ENCODE assay signal across 7 cellular contexts in the genomic region with DNA sequence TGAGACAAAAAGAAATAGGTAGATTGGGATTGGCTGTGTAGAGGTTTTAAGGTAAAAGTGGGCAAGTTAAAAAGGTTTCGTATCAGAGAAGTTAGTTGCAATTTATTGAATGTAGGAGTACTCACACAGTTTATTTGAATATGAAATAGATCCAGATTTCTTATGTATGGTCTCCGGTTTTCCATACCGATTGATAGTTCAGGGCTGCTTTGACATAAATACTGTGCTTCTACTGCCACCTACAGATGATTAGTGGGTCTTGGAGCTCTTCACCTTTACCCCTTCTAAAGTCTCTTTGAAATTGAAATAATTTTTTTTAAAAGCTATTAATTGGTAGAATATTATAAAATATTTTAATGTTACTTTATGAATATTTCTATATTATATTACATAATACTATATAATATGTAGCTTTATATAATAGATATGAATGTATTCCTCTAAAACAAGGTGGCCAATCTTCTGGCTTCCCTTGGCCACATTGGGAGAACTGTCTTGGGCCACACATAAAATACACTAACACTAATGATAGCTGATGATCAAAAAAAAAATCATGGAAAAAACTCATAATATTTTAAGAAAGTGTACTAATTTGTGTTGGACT. TPM values are rescaled to one million over a fixed set of nuclear protein-coding genes. Genes with fewer than 3 reads are reported as not detected.
DNase-seq lines count a peak whose midpoint lies in the region; ATAC-seq, FAIRE-seq and TF ChIP-seq lines count a peak whose summit lies in the region.

No MANE protein-coding gene starts in this region.

- ATAC-seq in HG02798 (IDR thresholded peaks at IDR 0.05; ENCODE audit: poor library complexity, unreplicated experiment) (peak; percentile 59), GM18511 (IDR thresholded peaks at IDR 0.05; ENCODE audit: unreplicated experiment) (no peak), HG02763 (IDR thresholded peaks at IDR 0.05; ENCODE audit: unreplicated experiment) (no peak)

- H3K9me3 ChIP-seq in liver (ENCODE audit: control insufficient read depth in 4 of 4, low read length in 3 of 4), result no peaks in the 10 kb centered on the region

- DNase-seq in Daoy (ENCODE audit: low read depth) (peak; percentile 19), NOMO-1 treated with DMSO at 0.1 percent for 48 hours (lab: John Stamatoyannopoulos, UW; ENCODE audit: unreplicated experiment) (peak; percentile 64), bronchial epithelial cell (ENCODE audit: low read depth) (peak; percentile 63)

- no peak overlapping the region for H3K4me3 ChIP-seq in bronchial epithelial cell (ENCODE audit: low read depth, low read length)
- H3K4me3 ChIP-seq in liver (ENCODE audit: low read depth in 1 of 3, low read length in 3 of 3), result no peak overlapping the region

- H3K27ac ChIP-seq in liver (ENCODE audit: low read depth in 1 of 2, low read length in 2 of 2), result no peak overlapping the region

- peaks cover 0 to 5% (median under 1%) of the 10 kb centered on the region in 4 donors for H3K4me1 ChIP-seq in liver (ENCODE audit: control insufficient read depth in 4 of 4, insufficient read depth in 4 of 4, low read length in 3 of 4)

- WGBS in liver, result 21% methylated on average over 3 of the region's 3 CpGs

- H3K27me3 ChIP-seq in bronchial epithelial cell (ENCODE audit: control insufficient read depth, insufficient read depth, low read length) (no peaks in the 10 kb centered on the region), liver (ENCODE audit: control insufficient read depth in 4 of 4, insufficient read depth in 4 of 4, low read length in 3 of 4) (no peaks in the 10 kb centered on the region)

- peak; percentile 81 to 84 for TF ChIP-seq RAD21 in liver (IDR thresholded peaks at IDR 0.05)

- FAIRE-seq in bronchial epithelial cell (lab: Jason Lieb, UNC), result no peak

- H3K36me3 ChIP-seq in bronchial epithelial cell (ENCODE audit: control insufficient read depth, insufficient read depth, low read length) (peaks cover 3% of the 10 kb centered on the region), liver (ENCODE audit: control insufficient read depth in 4 of 4, insufficient read depth in 3 of 4, low read depth in 1 of 4, low read length in 3 of 4) (peaks cover 0 to 8% (median 2%) of the 10 kb centered on the region in 4 donors)

- H3K9ac ChIP-seq in liver (ENCODE audit: low read depth in 1 of 2, low read length in 2 of 2), result no peak overlapping the region

- peak; percentile 49 for TF ChIP-seq CTCF in bronchial epithelial cell (IDR thresholded peaks at IDR 0.05; ENCODE audit: insufficient read depth, low read length, severe bottlenecking)
- peak; percentile 64 for TF ChIP-seq CTCF in liver (IDR thresholded peaks at IDR 0.05; ENCODE audit: low read depth, low read length, missing input control)

TF ChIP-seq in liver, 16 proteins besides CTCF, POLR2A, EP300 and RAD21:
- TF ChIP-seq, protein P1, sequence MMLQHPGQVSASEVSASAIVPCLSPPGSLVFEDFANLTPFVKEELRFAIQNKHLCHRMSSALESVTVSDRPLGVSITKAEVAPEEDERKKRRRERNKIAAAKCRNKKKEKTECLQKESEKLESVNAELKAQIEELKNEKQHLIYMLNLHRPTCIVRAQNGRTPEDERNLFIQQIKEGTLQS (IDR thresholded peaks at IDR 0.05), result no peak
- TF ChIP-seq EGR1 (IDR thresholded peaks at IDR 0.05; ENCODE audit: low read depth in 2 of 2), result no peak
- TF ChIP-seq FOXA1 (IDR thresholded peaks at IDR 0.05), result no peak
- TF ChIP-seq HNF4G (IDR thresholded peaks at IDR 0.05), result no peak
- TF ChIP-seq, protein P2, sequence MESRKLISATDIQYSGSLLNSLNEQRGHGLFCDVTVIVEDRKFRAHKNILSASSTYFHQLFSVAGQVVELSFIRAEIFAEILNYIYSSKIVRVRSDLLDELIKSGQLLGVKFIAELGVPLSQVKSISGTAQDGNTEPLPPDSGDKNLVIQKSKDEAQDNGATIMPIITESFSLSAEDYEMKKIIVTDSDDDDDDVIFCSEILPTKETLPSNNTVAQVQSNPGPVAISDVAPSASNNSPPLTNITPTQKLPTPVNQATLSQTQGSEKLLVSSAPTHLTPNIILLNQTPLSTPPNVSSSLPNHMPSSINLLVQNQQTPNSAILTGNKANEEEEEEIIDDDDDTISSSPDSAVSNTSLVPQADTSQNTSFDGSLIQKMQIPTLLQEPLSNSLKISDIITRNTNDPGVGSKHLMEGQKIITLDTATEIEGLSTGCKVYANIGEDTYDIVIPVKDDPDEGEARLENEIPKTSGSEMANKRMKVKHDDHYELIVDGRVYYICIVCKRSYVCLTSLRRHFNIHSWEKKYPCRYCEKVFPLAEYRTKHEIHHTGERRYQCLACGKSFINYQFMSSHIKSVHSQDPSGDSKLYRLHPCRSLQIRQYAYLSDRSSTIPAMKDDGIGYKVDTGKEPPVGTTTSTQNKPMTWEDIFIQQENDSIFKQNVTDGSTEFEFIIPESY (IDR thresholded peaks at IDR 0.05), result no peak
- no peak for TF ChIP-seq GABPA (IDR thresholded peaks at IDR 0.05 in 1 of 2, conservative IDR thresholded peaks at IDR 0.05 in 1 of 2)
- TF ChIP-seq YY1 (IDR thresholded peaks at IDR 0.05), result no peak
- TF ChIP-seq, protein P3, sequence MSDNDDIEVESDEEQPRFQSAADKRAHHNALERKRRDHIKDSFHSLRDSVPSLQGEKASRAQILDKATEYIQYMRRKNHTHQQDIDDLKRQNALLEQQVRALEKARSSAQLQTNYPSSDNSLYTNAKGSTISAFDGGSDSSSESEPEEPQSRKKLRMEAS (IDR thresholded peaks at IDR 0.05), result no peak
- no peak for TF ChIP-seq FOXA2 (IDR thresholded peaks at IDR 0.05)
- no peak for TF ChIP-seq HNF4A (conservative IDR thresholded peaks at IDR 0.05)
- no peak for TF ChIP-seq TAF1 (conservative IDR thresholded peaks at IDR 0.05)
- TF ChIP-seq NR2F2 (IDR thresholded peaks at IDR 0.05), result no peak
- no peak for TF ChIP-seq RXRA (IDR thresholded peaks at IDR 0.05)
- no peak for TF ChIP-seq JUND (IDR thresholded peaks at IDR 0.05)
- TF ChIP-seq, protein P4, sequence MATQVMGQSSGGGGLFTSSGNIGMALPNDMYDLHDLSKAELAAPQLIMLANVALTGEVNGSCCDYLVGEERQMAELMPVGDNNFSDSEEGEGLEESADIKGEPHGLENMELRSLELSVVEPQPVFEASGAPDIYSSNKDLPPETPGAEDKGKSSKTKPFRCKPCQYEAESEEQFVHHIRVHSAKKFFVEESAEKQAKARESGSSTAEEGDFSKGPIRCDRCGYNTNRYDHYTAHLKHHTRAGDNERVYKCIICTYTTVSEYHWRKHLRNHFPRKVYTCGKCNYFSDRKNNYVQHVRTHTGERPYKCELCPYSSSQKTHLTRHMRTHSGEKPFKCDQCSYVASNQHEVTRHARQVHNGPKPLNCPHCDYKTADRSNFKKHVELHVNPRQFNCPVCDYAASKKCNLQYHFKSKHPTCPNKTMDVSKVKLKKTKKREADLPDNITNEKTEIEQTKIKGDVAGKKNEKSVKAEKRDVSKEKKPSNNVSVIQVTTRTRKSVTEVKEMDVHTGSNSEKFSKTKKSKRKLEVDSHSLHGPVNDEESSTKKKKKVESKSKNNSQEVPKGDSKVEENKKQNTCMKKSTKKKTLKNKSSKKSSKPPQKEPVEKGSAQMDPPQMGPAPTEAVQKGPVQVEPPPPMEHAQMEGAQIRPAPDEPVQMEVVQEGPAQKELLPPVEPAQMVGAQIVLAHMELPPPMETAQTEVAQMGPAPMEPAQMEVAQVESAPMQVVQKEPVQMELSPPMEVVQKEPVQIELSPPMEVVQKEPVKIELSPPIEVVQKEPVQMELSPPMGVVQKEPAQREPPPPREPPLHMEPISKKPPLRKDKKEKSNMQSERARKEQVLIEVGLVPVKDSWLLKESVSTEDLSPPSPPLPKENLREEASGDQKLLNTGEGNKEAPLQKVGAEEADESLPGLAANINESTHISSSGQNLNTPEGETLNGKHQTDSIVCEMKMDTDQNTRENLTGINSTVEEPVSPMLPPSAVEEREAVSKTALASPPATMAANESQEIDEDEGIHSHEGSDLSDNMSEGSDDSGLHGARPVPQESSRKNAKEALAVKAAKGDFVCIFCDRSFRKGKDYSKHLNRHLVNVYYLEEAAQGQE (IDR thresholded peaks at IDR 0.05), result no peak
- no peak for TF ChIP-seq SP1 (IDR thresholded peaks at IDR 0.05)

RNA-seq across cellular contexts. Expression of a gene that starts 7.7 kb away (rescaled TPM):
- total RNA-seq in Daoy (2014; rRNA removed; shearing (Covaris generic)), result not detected in 2 replicates
- total RNA-seq in bronchial epithelial cell, result not detected in 2 replicates
- under 1 TPM; 0.25 to 0.56 TPM for total RNA-seq in liver
- polyA plus RNA-seq in liver, result 1 to 10 TPM in 1 of 2 donors, under 1 TPM in 1; 0.13 to 1.0 TPM

RNA-seq across cellular contexts. Expression of a gene that starts 41.3 kb away (rescaled TPM):
- 0.06 TPM in 1 of 2 replicates, not detected in the other for total RNA-seq in Daoy (2014; rRNA removed; shearing (Covaris generic))
- total RNA-seq in bronchial epithelial cell, result 0.13 TPM in 1 of 2 replicates, not detected in the other
- 1 to 10 TPM; 1.8 to 4.0 TPM for total RNA-seq in liver
- polyA plus RNA-seq in liver, result 1 to 10 TPM in 1 of 2 donors, under 1 TPM in 1; 0.89 to 4.3 TPM
